Comparison of ENCODE assay signal across 29 cellular contexts in the genomic region with DNA sequence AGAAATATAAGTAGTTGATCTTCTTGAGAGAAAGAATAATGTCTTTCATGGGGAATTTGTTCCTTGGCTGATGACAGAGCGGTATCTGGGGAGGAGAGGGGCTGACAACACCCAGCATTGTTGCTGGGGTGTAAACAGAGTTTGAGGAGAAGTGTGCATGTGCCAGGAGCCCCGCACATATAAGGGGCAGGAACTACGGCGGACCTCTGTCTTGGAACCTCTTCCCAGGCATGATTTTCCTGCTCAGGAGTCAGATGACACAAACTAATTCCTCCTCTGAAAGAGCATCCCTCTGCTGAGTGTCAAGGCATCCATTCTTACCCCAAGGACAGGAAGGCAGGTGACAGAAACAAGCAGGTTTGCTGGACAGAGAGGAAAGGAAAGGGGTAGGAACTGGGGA.
"Had no signal": no experiment of that assay in that cellular context is flagged by ENCODE, and none has a peak within 500 bp of the region (broad histone marks: within the 10 kb centered on the region; RNA-seq: fewer than 3 reads in every experiment).

No MANE protein-coding gene starts in this region.

- ATAC-seq: naive thymus-derived CD8-positive, alpha-beta T cell; pancreas; right cardiac atrium; stimulated activated naive CD8-positive, alpha-beta T cell treated with anti-CD3 and anti-CD28 coated beads, Interleukin-15, amount 100 ng/mL, for 72 hours; stimulated activated naive CD8-positive, alpha-beta T cell treated with anti-CD3 and anti-CD28 coated beads, Interleukin-15, Interleukin-2, amounts not matched to agents 100 U/mL and 50 U/mL, for 24 hours had no signal

- H3K27me3 Mint-ChIP-seq: naive thymus-derived CD8-positive, alpha-beta T cell; natural killer cell treated with Interleukin-12 subunit alpha and Interleukin-12 subunit beta and Interleukin-15 and Interleukin-18, amount 100 ng/mL, for 72 hours; progenitor cell of endocrine pancreas; stimulated activated memory B cell treated with anti-CD40 and anti-IgM and Interleukin-4, amounts not matched to agents 10 μg/mL and 1 μg/mL and 100 μg/mL, for 72 hours; stimulated activated naive CD8-positive, alpha-beta T cell treated with anti-CD3 and anti-CD28 coated beads, Interleukin-15, amount 100 ng/mL, for 72 hours; type B pancreatic cell had no signal

- DNase-seq: naive thymus-derived CD8-positive, alpha-beta T cell; nephron progenitor cell; nucleus accumbens; psoas muscle; right cardiac atrium; right lobe of liver; sigmoid colon; small intestine; stimulated activated CD4-positive, alpha-beta T cell treated with anti-CD3 and anti-CD28 coated beads, Interleukin-1b, Interleukin-23, amount 100 ng/mL, for 48 hours; stimulated activated CD4-positive, alpha-beta T cell treated with anti-CD3 and anti-CD28 coated beads, Interleukin-4, amount 100 ng/mL, for 1 hour; stimulated activated CD4-positive, alpha-beta T cell treated with anti-CD3 and anti-CD28 coated beads, Interleukin-4, amount 100 ng/mL, for 4 hours; stimulated activated CD8-positive, alpha-beta memory T cell treated with anti-CD3 and anti-CD28 coated beads, Interleukin-4, amount 100 ng/mL, for 48 hours; stimulated activated naive CD4-positive, alpha-beta T cell; stimulated activated naive CD8-positive, alpha-beta T cell treated with anti-CD3 and anti-CD28 coated beads, Interleukin-15, amount 100 ng/mL, for 72 hours; stimulated activated naive CD8-positive, alpha-beta T cell treated with anti-CD3 and anti-CD28 coated beads, Interleukin-15, Interleukin-2, amounts not matched to agents 100 U/mL and 50 U/mL, for 24 hours; substantia nigra; testis; tibial artery; transverse colon; upper lobe of right lung; uterus had no signal

- FAIRE-seq: pancreas, small intestine had no signal

- H3K4me1 ChIP-seq: pancreas, psoas muscle, right lobe of liver, sigmoid colon, suprapubic skin, testis, tibial artery, transverse colon, upper lobe of right lung, uterus had no signal

- H3K36me3 ChIP-seq: neutrophil, pancreas, right lobe of liver, sigmoid colon, suprapubic skin, tibial artery, transverse colon, upper lobe of right lung, uterus had no signal

- H3K9me3 ChIP-seq: pancreas, right lobe of liver, testis had no signal

- H3K27ac Mint-ChIP-seq: naive thymus-derived CD8-positive, alpha-beta T cell; natural killer cell treated with Interleukin-12 subunit alpha and Interleukin-12 subunit beta and Interleukin-15 and Interleukin-18, amount 100 ng/mL, for 72 hours; nephron progenitor cell; progenitor cell of endocrine pancreas; stimulated activated memory B cell treated with anti-CD40 and anti-IgM and Interleukin-4, amounts not matched to agents 10 μg/mL and 1 μg/mL and 100 μg/mL, for 72 hours; stimulated activated naive CD8-positive, alpha-beta T cell treated with anti-CD3 and anti-CD28 coated beads, Interleukin-15, amount 100 ng/mL, for 72 hours; type B pancreatic cell had no signal

- H3K36me3 Mint-ChIP-seq: naive thymus-derived CD8-positive, alpha-beta T cell; natural killer cell treated with Interleukin-12 subunit alpha and Interleukin-12 subunit beta and Interleukin-15 and Interleukin-18, amount 100 ng/mL, for 72 hours; stimulated activated memory B cell treated with anti-CD40 and anti-IgM and Interleukin-4, amounts not matched to agents 10 μg/mL and 1 μg/mL and 100 μg/mL, for 72 hours; type B pancreatic cell had no signal

- H3K4me1 Mint-ChIP-seq: naive thymus-derived CD8-positive, alpha-beta T cell; nephron progenitor cell; neural crest cell; stimulated activated memory B cell treated with anti-CD40 and anti-IgM and Interleukin-4, amounts not matched to agents 10 μg/mL and 1 μg/mL and 100 μg/mL, for 72 hours; stimulated activated naive CD8-positive, alpha-beta T cell treated with anti-CD3 and anti-CD28 coated beads, Interleukin-15, amount 100 ng/mL, for 72 hours had no signal

- H3K4me3 Mint-ChIP-seq: naive thymus-derived CD8-positive, alpha-beta T cell; natural killer cell treated with Interleukin-12 subunit alpha and Interleukin-12 subunit beta and Interleukin-15 and Interleukin-18, amount 100 ng/mL, for 72 hours; nephron progenitor cell; neural crest cell; stimulated activated memory B cell treated with anti-CD40 and anti-IgM and Interleukin-4, amounts not matched to agents 10 μg/mL and 1 μg/mL and 100 μg/mL, for 72 hours; stimulated activated naive CD8-positive, alpha-beta T cell treated with anti-CD3 and anti-CD28 coated beads, Interleukin-15, amount 100 ng/mL, for 72 hours; type B pancreatic cell had no signal

- H3K27me3 ChIP-seq: neutrophil, pancreas, right lobe of liver, sigmoid colon, suprapubic skin, testis, tibial artery, transverse colon, upper lobe of right lung, uterus had no signal

- H3K4me3 ChIP-seq: pancreas, psoas muscle, right lobe of liver, sigmoid colon, suprapubic skin, testis, tibial artery, transverse colon, upper lobe of right lung, uterus had no signal

- H3K27ac ChIP-seq: neutrophil, pancreas, psoas muscle, right lobe of liver, sigmoid colon, suprapubic skin, testis, tibial artery, transverse colon, upper lobe of right lung, uterus had no signal

- H3K9me3 Mint-ChIP-seq: natural killer cell treated with Interleukin-12 subunit alpha and Interleukin-12 subunit beta and Interleukin-15 and Interleukin-18, amount 100 ng/mL, for 72 hours; nephron progenitor cell; neural crest cell; stimulated activated memory B cell treated with anti-CD40 and anti-IgM and Interleukin-4, amounts not matched to agents 10 μg/mL and 1 μg/mL and 100 μg/mL, for 72 hours; stimulated activated naive CD8-positive, alpha-beta T cell treated with anti-CD3 and anti-CD28 coated beads, Interleukin-15, amount 100 ng/mL, for 72 hours; type B pancreatic cell had no signal
